ENCODE assay signal across 13 cellular contexts in genomic region chrX:39975094-39975865, GRCh38.
A peak's percentile ranks its signal among the peaks of the same experiment; 100 is the strongest.
DNase-seq lines count a peak whose midpoint lies in the region; ATAC-seq and FAIRE-seq lines count a peak whose summit lies in the region.
"Had no signal": no experiment of that assay in that cellular context is flagged by ENCODE, and none has a peak within 500 bp of the region (broad histone marks: within the 10 kb centered on the region; RNA-seq: fewer than 3 reads in every experiment).

No MANE protein-coding gene starts in this region.

- H3K4me3 ChIP-seq in HUES6 (ENCODE audit: low read depth, low read length), result no peak overlapping the region
- no peak overlapping the region for H3K4me3 ChIP-seq in NT2/D1 (ENCODE audit: insufficient read length, low read depth)
- no peak overlapping the region for H3K4me3 ChIP-seq in GM23248
- H3K4me3 ChIP-seq: SK-N-MC had no signal

- H3K9me2 ChIP-seq in GM23248 (ENCODE audit: insufficient read depth), result no peaks in the 10 kb centered on the region

- peaks cover 27% of the 10 kb centered on the region for H3K9me3 ChIP-seq in HUES6 (ENCODE audit: control insufficient read depth, insufficient read depth, low read depth, low read length)
- peaks cover 27% of the 10 kb centered on the region for H3K9me3 ChIP-seq in NT2/D1 (ENCODE audit: insufficient read depth, low read length)
- no peaks in the 10 kb centered on the region for H3K9me3 ChIP-seq in GM23248 (ENCODE audit: low read depth)

- H3K36me3 ChIP-seq in HUES6 (ENCODE audit: control insufficient read depth, insufficient read depth, low read length) (no peaks in the 10 kb centered on the region), NT2/D1 (ENCODE audit: insufficient read depth, insufficient read length, low read length) (no peaks in the 10 kb centered on the region), GM23248 (ENCODE audit: low read depth) (no peaks in the 10 kb centered on the region)

- H3K4me1 ChIP-seq in HUES6 (ENCODE audit: control insufficient read depth, insufficient read depth, low read length), result peaks cover 24% of the 10 kb centered on the region
- peaks cover 7% of the 10 kb centered on the region for H3K4me1 ChIP-seq in NT2/D1 (ENCODE audit: insufficient read depth, insufficient read length)
- no peaks in the 10 kb centered on the region; the same call in 1 of the 2 replicates for H3K4me1 ChIP-seq in GM23248 (ENCODE audit: insufficient read depth)

- in situ Hi-C loops in GM23248 (cut with MboI), result no loop called here

- H3K4me2 ChIP-seq in GM23248 (ENCODE audit: unreplicated experiment), result no peak overlapping the region

- no peak overlapping the region for H2AFZ ChIP-seq in GM23248

- H3K79me2 ChIP-seq in GM23248 (ENCODE audit: insufficient read depth), result no peaks in the 10 kb centered on the region

- no peak for FAIRE-seq in frontal cortex (lab: Jason Lieb, UNC)

- H4K20me1 ChIP-seq in GM23248 (ENCODE audit: insufficient read depth), result no peaks in the 10 kb centered on the region

- H3K9ac ChIP-seq in HUES6 (ENCODE audit: low read length), result peak overlapping the region; percentile 56
- H3K9ac ChIP-seq in NT2/D1 (ENCODE audit: insufficient read length, low read depth), result peak overlapping the region; percentile 50
- no peak overlapping the region for H3K9ac ChIP-seq in GM23248

- intact Hi-C loops in left colon (cut with DNase I, micrococcal nuclease), result no loop called here

- peaks cover 3% of the 10 kb centered on the region; the same call in 1 of the 2 replicates for H3F3A ChIP-seq in GM23248 (ENCODE audit: insufficient read depth)

- H3K27me3 ChIP-seq in HUES6 (ENCODE audit: control insufficient read depth, insufficient read depth, low read length), result no peaks in the 10 kb centered on the region
- no peaks in the 10 kb centered on the region for H3K27me3 ChIP-seq in NT2/D1 (ENCODE audit: insufficient read depth, insufficient read length)
- H3K27me3 ChIP-seq in GM23248 (replicated peaks; ENCODE audit: insufficient read depth), result no peaks in the 10 kb centered on the region

- H3K27ac ChIP-seq in HUES6 (ENCODE audit: low read depth, low read length), result peak overlapping the region; percentile 50; the same call in 1 of the 2 replicates
- no peak overlapping the region for H3K27ac ChIP-seq in GM23248
- H3K27ac ChIP-seq: SK-N-MC had no signal

- DNase-seq in COLO668 (lab: John Stamatoyannopoulos, UW; ENCODE audit: unreplicated experiment) (peak; percentile 64), NT2/D1 (ENCODE audit: low read depth, low spot score) (no peak), left colon (peak; percentile 61 to 78), frontal cortex (ENCODE audit: low spot score in 2 of 2) (no peak), GM23248 (no peak)
- DNase-seq in activated effector memory CD4-positive, alpha-beta T cell treated with anti-CD3 and anti-CD28 coated beads, Interleukin-2, amount 50 U/mL, for 16 hours, result no peak
- DNase-seq: cerebellar nuclear complex; NCI-H774; stimulated activated CD4-positive, alpha-beta T cell treated with anti-CD3 and anti-CD28 coated beads, Interleukin-4, amount 100 ng/mL, for 24 hours had no signal

- WGBS in GM23248 (ENCODE audit: low coverage in 1 of 2, low lambda C conversion rate in 2 of 2, missing lambda C conversion rate in 2 of 2), 2 experiments, result 85% methylated on average over 4 of the region's 6 CpGs

- peak; percentile 96 for ATAC-seq in left colon
- no peak for ATAC-seq in GM19351 (IDR thresholded peaks at IDR 0.05; ENCODE audit: unreplicated experiment)
- ATAC-seq: stimulated activated memory B cell treated with anti-CD40 and anti-IgM and Interleukin-4, amounts not matched to agents 10 μg/mL and 1 μg/mL and 100 μg/mL, for 72 hours had no signal

Comparison
In these comparisons a context has a peak if more than half of its experiments do, and no peak if none do; other contexts are left out.
1. DNase-seq: peak in COLO668 (single experiment) and left colon (2 of 2); none in NT2/D1 (single experiment), frontal cortex (0 of 2), activated effector memory CD4-positive, alpha-beta T cell treated with anti-CD3 and anti-CD28 coated beads, Interleukin-2, amount 50 U/mL, for 16 hours (single experiment) and GM23248 (single experiment).